ENCODE assay signal across 8 cellular contexts in genomic region chr2:87470381-87471380, GRCh38.
A peak's percentile ranks its signal among the peaks of the same experiment; 100 is the strongest.
DNase-seq lines count a peak whose midpoint lies in the region; ATAC-seq, FAIRE-seq and TF ChIP-seq lines count a peak whose summit lies in the region.
"Not testable (repeated sequence)": the region's sequence is repeated elsewhere in the genome, so short reads cannot be mapped to it uniquely, and the experiment has no call there.

No MANE protein-coding gene starts in this region.

- H3K9me3 ChIP-seq in BLaER1; Karpas-422 (ENCODE audit: low read length); spleen: not testable (repeated sequence)

- DNase-seq in GM18507 (ENCODE audit: extremely low spot score, insufficient read length, low read depth); MCF 10A (ENCODE audit: unreplicated experiment): not testable (repeated sequence)
- DNase-seq in Karpas-422, result peak; percentile 52
- peak; percentile 86 for DNase-seq in activated CD8-positive, alpha-beta memory T cell treated with anti-CD3 and anti-CD28 coated beads, Interleukin-2, amount 50 U/mL, for 48 hours
- DNase-seq in spleen, result peak; percentile 78

- ATAC-seq in GM21390 (IDR thresholded peaks at IDR 0.05; ENCODE audit: unreplicated experiment) (peak; percentile 41), HG02885 (IDR thresholded peaks at IDR 0.05; ENCODE audit: poor library complexity, unreplicated experiment) (peak; percentile 61)

- not testable (repeated sequence) for H3K9me3 Mint-ChIP-seq in MCF 10A (ENCODE audit: unreplicated experiment)

- H3K79me2 ChIP-seq in Karpas-422 (ENCODE audit: low read length), result peaks cover 71% of the 10 kb centered on the region

- not testable (repeated sequence) for H3K4me3 Mint-ChIP-seq in MCF 10A (ENCODE audit: unreplicated experiment)

- not testable (repeated sequence) for H3K36me3 ChIP-seq in BLaER1; Karpas-422 (ENCODE audit: insufficient read depth, low read length); spleen

- H3K27ac Mint-ChIP-seq in MCF 10A (ENCODE audit: low read depth, unreplicated experiment), result not testable (repeated sequence)

- BruUV-seq in MCF 10A (replicated peaks; lab: Mats Ljungman, UMichigan), result TSS peak; percentile 8

- not testable (repeated sequence) for H2AFZ ChIP-seq in Karpas-422 (ENCODE audit: low read length)

- not testable (repeated sequence) for TF ChIP-seq CTCF in MCF 10A (IDR thresholded peaks at IDR 0.05; ENCODE audit: unreplicated experiment)
- TF ChIP-seq CTCF in spleen (IDR thresholded peaks at IDR 0.05 in 8 of 11, conservative IDR thresholded peaks at IDR 0.05 in 3 of 11), result peak in 1 of 11 experiments; percentile 7

- not testable (repeated sequence) for H3K36me3 Mint-ChIP-seq in MCF 10A (ENCODE audit: insufficient read depth, unreplicated experiment)

- not testable (repeated sequence) for H3K27me3 Mint-ChIP-seq in MCF 10A (ENCODE audit: insufficient read depth, unreplicated experiment)

- H3K4me1 ChIP-seq in BLaER1, result peaks cover 31% of the 10 kb centered on the region
- peaks cover 74% of the 10 kb centered on the region for H3K4me1 ChIP-seq in Karpas-422 (ENCODE audit: low read length)
- peaks cover 0 to 58% (median 19%) of the 10 kb centered on the region in 6 donors for H3K4me1 ChIP-seq in spleen

- H3K4me1 Mint-ChIP-seq in MCF 10A (ENCODE audit: insufficient read depth, unreplicated experiment), result not testable (repeated sequence)

- H3K4me3 ChIP-seq in BLaER1; Karpas-422 (ENCODE audit: low read length): not testable (repeated sequence)
- H3K4me3 ChIP-seq in spleen, result peak overlapping the region in 1 of 8 donors; percentile 33

- CTCF ChIA-PET in MCF 10A (lab: Yijun Ruan, JAX), result not testable (repeated sequence)

- TF ChIP-seq POLR2A in spleen (IDR thresholded peaks at IDR 0.05), result not testable (repeated sequence)

- FAIRE-seq in GM18507 (lab: Jason Lieb, UNC), result peak; percentile 33

- 59 to 69% (median 64%) methylated on average over 15 to 22 of the region's 25 CpGs for WGBS in spleen, 5 donors

- intact Hi-C loops in MCF 10A (cut with micrococcal nuclease); spleen (cut with DNase I; ENCODE audit: low total_unique reads): not testable (repeated sequence)

- not testable (repeated sequence) for H3K27me3 ChIP-seq in BLaER1; Karpas-422 (ENCODE audit: low read length); spleen (replicated peaks in 1 of 7)

- H3K9ac ChIP-seq in BLaER1, result not testable (repeated sequence)
- peak overlapping the region; percentile 70 for H3K9ac ChIP-seq in Karpas-422 (ENCODE audit: low read length)

- H3K4me2 ChIP-seq in BLaER1 (peak overlapping the region; percentile 58), Karpas-422 (ENCODE audit: low read depth, low read length, poor library complexity, severe bottlenecking) (peak overlapping the region; percentile 65)

- H3K27ac ChIP-seq in BLaER1, result not testable (repeated sequence)
- H3K27ac ChIP-seq in Karpas-422 (ENCODE audit: low read length) (peak overlapping the region; percentile 93), spleen (peak overlapping the region in 7 of 8 donors; percentile 15 to 78 (median 70))

- POLR2A ChIA-PET in MCF 10A (lab: Yijun Ruan, JAX), result not testable (repeated sequence)

- H3K9me2 ChIP-seq in Karpas-422 (replicated peaks; ENCODE audit: insufficient read depth, low read length), result not testable (repeated sequence)

- not testable (repeated sequence) for H4K20me1 ChIP-seq in BLaER1; Karpas-422 (ENCODE audit: insufficient read depth, low read depth, low read length)
